ENCODE assay signal across 9 cellular contexts in the genomic region with DNA sequence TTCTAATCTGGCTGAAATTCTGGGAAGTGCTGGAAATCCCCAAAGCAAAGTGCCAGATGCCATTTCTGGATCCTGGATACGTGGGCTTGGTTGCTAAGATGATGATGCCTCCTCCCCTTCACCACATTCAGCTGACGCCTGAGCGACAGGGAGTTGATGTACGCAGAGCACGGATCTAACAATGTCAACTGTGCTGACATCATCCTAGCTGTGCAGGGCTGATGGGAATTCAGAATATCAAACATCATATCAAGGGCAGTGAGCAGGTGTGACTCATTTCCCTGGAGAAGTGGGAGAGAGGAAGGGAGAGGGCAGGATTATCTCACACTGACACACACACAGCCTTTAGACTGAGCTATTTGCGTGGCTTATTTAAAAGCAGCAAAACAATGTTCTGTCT.
DNase-seq lines count a peak whose midpoint lies in the region; ATAC-seq and TF ChIP-seq lines count a peak whose summit lies in the region.
"Had no signal": no experiment of that assay in that cellular context is flagged by ENCODE, and none has a peak within 500 bp of the region (broad histone marks: within the 10 kb centered on the region; RNA-seq: fewer than 3 reads in every experiment).

No MANE protein-coding gene starts in this region.

- CTCF ChIA-PET in activated CD8-positive, alpha-beta memory T cell treated with anti-CD3 and anti-CD28 coated beads, Interleukin-2, amount 10 ng/mL, durations not matched to agents 7 days and 5 days (lab: Charles Lee): no interaction called here

- no peaks in the 10 kb centered on the region for H3K4me1 Mint-ChIP-seq in naive thymus-derived CD8-positive, alpha-beta T cell
- no peaks in the 10 kb centered on the region for H3K4me1 Mint-ChIP-seq in activated CD8-positive, alpha-beta memory T cell treated with anti-CD3 and anti-CD28 coated beads, Interleukin-2, amount 10 ng/mL, durations not matched to agents 7 days and 5 days

- ATAC-seq in naive thymus-derived CD8-positive, alpha-beta T cell: no peak
- no peak for ATAC-seq in activated CD8-positive, alpha-beta memory T cell treated with anti-CD3 and anti-CD28 coated beads, Interleukin-2, amount 10 ng/mL, durations not matched to agents 7 days and 5 days

- peaks cover 0 to 9% (median 2%) of the 10 kb centered on the region in 3 donors for H3K36me3 Mint-ChIP-seq in naive thymus-derived CD8-positive, alpha-beta T cell
- H3K36me3 Mint-ChIP-seq in activated CD8-positive, alpha-beta memory T cell treated with anti-CD3 and anti-CD28 coated beads, Interleukin-2, amount 10 ng/mL, durations not matched to agents 7 days and 5 days: no peaks in the 10 kb centered on the region

- DNase-seq in AG10803 (ENCODE audit: low read depth) (peak; percentile 92), NCI-H2081 (lab: John Stamatoyannopoulos, UW) (peak; percentile 68 to 86), astrocyte of the hippocampus (ENCODE audit: low read depth, low spot score) (peak; percentile 93), kidney epithelial cell (ENCODE audit: low read depth) (peak; percentile 93), CD1c-positive myeloid dendritic cell (ENCODE audit: extremely low spot score) (no peak)
- DNase-seq in naive thymus-derived CD8-positive, alpha-beta T cell: no peak
- no peak for DNase-seq in activated CD8-positive, alpha-beta memory T cell treated with anti-CD3 and anti-CD28 coated beads, Interleukin-2, amount 10 ng/mL, durations not matched to agents 7 days and 5 days
- no peak for DNase-seq in effector CD4-positive, alpha-beta T cell

- H3K4me3 ChIP-seq in AG10803 (ENCODE audit: low read length) (peak overlapping the region; percentile 24), kidney epithelial cell (ENCODE audit: low read depth, low read length) (no peak overlapping the region)
- H3K4me3 ChIP-seq: ovary had no signal

- H3K9me3 Mint-ChIP-seq in naive thymus-derived CD8-positive, alpha-beta T cell: peaks cover 0 to 11% (median 0%) of the 10 kb centered on the region in 9 donors
- no peaks in the 10 kb centered on the region for H3K9me3 Mint-ChIP-seq in activated CD8-positive, alpha-beta memory T cell treated with anti-CD3 and anti-CD28 coated beads, Interleukin-2, amount 10 ng/mL, durations not matched to agents 7 days and 5 days (ENCODE audit: low read depth)

- no peaks in the 10 kb centered on the region for H3K27me3 ChIP-seq in kidney epithelial cell (ENCODE audit: control insufficient read depth, insufficient read depth, low read length)
- H3K27me3 ChIP-seq: ovary had no signal

- H3K27me3 Mint-ChIP-seq in naive thymus-derived CD8-positive, alpha-beta T cell: peaks cover 0 to 3% (median 0%) of the 10 kb centered on the region in 5 donors
- no peaks in the 10 kb centered on the region for H3K27me3 Mint-ChIP-seq in activated CD8-positive, alpha-beta memory T cell treated with anti-CD3 and anti-CD28 coated beads, Interleukin-2, amount 10 ng/mL, durations not matched to agents 7 days and 5 days

- POLR2A ChIA-PET in naive thymus-derived CD8-positive, alpha-beta T cell (lab: Charles Lee): no interaction called here

- no peak overlapping the region for H3K4me3 Mint-ChIP-seq in naive thymus-derived CD8-positive, alpha-beta T cell
- H3K4me3 Mint-ChIP-seq in activated CD8-positive, alpha-beta memory T cell treated with anti-CD3 and anti-CD28 coated beads, Interleukin-2, amount 10 ng/mL, durations not matched to agents 7 days and 5 days: no peak overlapping the region

- TF ChIP-seq CTCF in AG10803 (conservative IDR thresholded peaks at IDR 0.05; ENCODE audit: low read length) (no peak), kidney epithelial cell (IDR thresholded peaks at IDR 0.05; ENCODE audit: insufficient read depth, low read length, poor library complexity, severe bottlenecking) (no peak)

- H3K27ac Mint-ChIP-seq in naive thymus-derived CD8-positive, alpha-beta T cell: no peak overlapping the region
- H3K27ac Mint-ChIP-seq in activated CD8-positive, alpha-beta memory T cell treated with anti-CD3 and anti-CD28 coated beads, Interleukin-2, amount 10 ng/mL, durations not matched to agents 7 days and 5 days: no peak overlapping the region

- H3K36me3 ChIP-seq in kidney epithelial cell (ENCODE audit: control insufficient read depth, insufficient read depth, low read length): no peaks in the 10 kb centered on the region
- H3K36me3 ChIP-seq: ovary had no signal

Comparison
In these comparisons a context has a peak if more than half of its experiments do, and no peak if none do; other contexts are left out.
1. DNase-seq: peak in AG10803 (single experiment), NCI-H2081 (2 of 2), astrocyte of the hippocampus (single experiment) and kidney epithelial cell (single experiment); none in CD1c-positive myeloid dendritic cell (single experiment), naive thymus-derived CD8-positive, alpha-beta T cell (0 of 10), activated CD8-positive, alpha-beta memory T cell treated with anti-CD3 and anti-CD28 coated beads, Interleukin-2, amount 10 ng/mL, durations not matched to agents 7 days and 5 days (single experiment) and effector CD4-positive, alpha-beta T cell (single experiment).